ENCODE assay signal across 15 cellular contexts in the genomic region with DNA sequence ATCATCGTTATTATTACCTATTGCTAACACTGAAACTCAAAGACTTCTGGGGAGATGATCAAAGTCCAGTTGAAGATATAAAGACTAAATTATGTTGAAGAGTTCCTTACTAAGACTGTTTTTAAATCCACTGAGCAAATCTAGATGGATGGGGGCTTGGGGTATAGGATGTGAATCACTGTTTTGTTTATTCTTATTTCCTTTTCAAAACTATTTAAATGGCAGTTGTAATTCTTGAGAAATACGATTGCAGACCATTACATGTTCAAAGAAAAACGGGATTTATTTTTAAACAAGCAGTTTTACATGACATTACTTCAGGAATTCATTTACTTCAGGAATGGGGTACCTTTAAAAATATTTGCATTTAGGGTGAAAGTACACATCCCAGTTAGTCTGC. TPM values are rescaled to one million over a fixed set of nuclear protein-coding genes. Genes with fewer than 3 reads are reported as not detected.
DNase-seq lines count a peak whose midpoint lies in the region; ATAC-seq and TF ChIP-seq lines count a peak whose summit lies in the region.
"Had no signal": no experiment of that assay in that cellular context is flagged by ENCODE, and none has a peak within 500 bp of the region (broad histone marks: within the 10 kb centered on the region; RNA-seq: fewer than 3 reads in every experiment).

No MANE protein-coding gene starts in this region.

- TF ChIP-seq CTCF in heart left ventricle (IDR thresholded peaks at IDR 0.05), result no peak
- no peak for TF ChIP-seq CTCF in PC-3 (conservative IDR thresholded peaks at IDR 0.05; ENCODE audit: low read depth, low read length)
- TF ChIP-seq CTCF in foreskin keratinocyte (conservative IDR thresholded peaks at IDR 0.05), result no peak

- no peaks in the 10 kb centered on the region for H4K20me1 ChIP-seq in PC-3 (ENCODE audit: low read length)

- no peaks in the 10 kb centered on the region for H3K36me3 ChIP-seq in heart left ventricle
- H3K36me3 ChIP-seq in PC-3 (ENCODE audit: low read depth, low read length), result no peaks in the 10 kb centered on the region
- no peaks in the 10 kb centered on the region for H3K36me3 ChIP-seq in subcutaneous abdominal adipose tissue (ENCODE audit: control insufficient read depth in 5 of 5, insufficient read depth in 5 of 5, low read length in 5 of 5)
- H3K36me3 ChIP-seq: left lung had no signal

- no TSS peak for BruUV-seq in PC-3 (replicated peaks; lab: Mats Ljungman, UMichigan)

- peak overlapping the region in 11 of 12 donors; percentile 6 to 94 (median 84) for H3K27ac ChIP-seq in heart left ventricle
- 0 out of 2 replicates have a peak overlapping the region, but pooled peaks have one; percentile 3 for H3K27ac ChIP-seq in PC-3 (ENCODE audit: low read length)
- H3K27ac ChIP-seq in subcutaneous abdominal adipose tissue (ENCODE audit: low read depth, low read length), result peak overlapping the region; percentile 76
- H3K27ac ChIP-seq in foreskin keratinocyte, result no peak overlapping the region
- H3K27ac ChIP-seq: KMS-11 had no signal

- TF ChIP-seq POLR2A in heart left ventricle (IDR thresholded peaks at IDR 0.05), result no peak

- H2AFZ ChIP-seq in PC-3 (ENCODE audit: low read length), result 0 out of 2 replicates have a peak overlapping the region, but pooled peaks have one; percentile 2

- POLR2A ChIA-PET in PC-3 (lab: Charles Lee; ENCODE audit: unreplicated experiment), result no interaction called here

- WGBS in heart left ventricle, 4 donors, result 32 to 46% (median 38%) methylated on average over 3 of the region's 3 CpGs

- H3K9ac ChIP-seq in PC-3 (ENCODE audit: low read length), result no peak overlapping the region
- peak overlapping the region in 1 of 5 donors; percentile 10 for H3K9ac ChIP-seq in subcutaneous abdominal adipose tissue (ENCODE audit: low read length in 5 of 5)
- H3K9ac ChIP-seq: KMS-11 had no signal

- H3K4me2 ChIP-seq in PC-3 (ENCODE audit: low read length), result peak overlapping the region; percentile 27; the same call in 1 of the 2 replicates
- H3K4me2 ChIP-seq: KMS-11 had no signal

- ATAC-seq in heart left ventricle (no peak), left ventricle myocardium superior (no peak), PC-3 (no peak), foreskin keratinocyte (no peak), GM18909 (IDR thresholded peaks at IDR 0.05; ENCODE audit: poor library complexity, unreplicated experiment) (no peak)
- ATAC-seq: left lung, SK-N-SH treated with all-trans-retinoic acid at 6 μM for 48 hours had no signal

- H3K4me3 ChIP-seq in heart left ventricle (peak overlapping the region in 8 of 12 donors; percentile 5 to 82 (median 64)), PC-3 (ENCODE audit: low read length) (no peak overlapping the region), subcutaneous abdominal adipose tissue (ENCODE audit: low read depth in 1 of 5, low read length in 5 of 5) (peak overlapping the region in 2 of 5 donors; percentile 2 to 34)
- H3K4me3 ChIP-seq: left lung had no signal

- CTCF ChIA-PET in PC-3 (lab: Charles Lee), result no interaction called here

- no peaks in the 10 kb centered on the region for H3K9me2 ChIP-seq in PC-3 (replicated peaks; ENCODE audit: low read length)

- H3F3A ChIP-seq in PC-3 (ENCODE audit: low read length, unreplicated experiment), result peaks cover 10% of the 10 kb centered on the region

- H3K4me1 ChIP-seq in heart left ventricle (peaks cover 0 to 32% (median 8%) of the 10 kb centered on the region in 12 donors), PC-3 (ENCODE audit: insufficient read depth, low read length) (peaks cover 37% of the 10 kb centered on the region), subcutaneous abdominal adipose tissue (ENCODE audit: control insufficient read depth in 5 of 5, insufficient read depth in 5 of 5, low read length in 5 of 5) (peaks cover 6 to 32% (median 24%) of the 10 kb centered on the region in 5 donors), foreskin keratinocyte (peaks cover 14% of the 10 kb centered on the region)

- H3K9me3 ChIP-seq in heart left ventricle, result no peaks in the 10 kb centered on the region
- H3K9me3 ChIP-seq in PC-3 (ENCODE audit: low read length), result no peaks in the 10 kb centered on the region
- H3K9me3 ChIP-seq in subcutaneous abdominal adipose tissue (ENCODE audit: control insufficient read depth in 5 of 5, low read length in 5 of 5), result no peaks in the 10 kb centered on the region
- H3K9me3 ChIP-seq: left lung had no signal

- DNase-seq in heart left ventricle, result no peak
- DNase-seq in left ventricle myocardium superior, result no peak
- no peak for DNase-seq in PC-3
- peak; percentile 47 for DNase-seq in dermis blood vessel endothelial cell
- DNase-seq in foreskin keratinocyte, result no peak
- DNase-seq in occipital lobe (lab: John Stamatoyannopoulos, UW), result no peak
- DNase-seq: activated CD4-positive, alpha-beta T cell treated with anti-CD3 and anti-CD28 coated beads, Interleukin-2, amount 50 U/mL, for 1 hour; DND-41; effector CD8-positive, alpha-beta T cell; left lung; NCI-H2029 treated with DMSO at 0.1 percent for 48 hours had no signal

- no peaks in the 10 kb centered on the region for H3K79me2 ChIP-seq in PC-3 (ENCODE audit: low read length)

- H3K27me3 ChIP-seq in heart left ventricle (peaks cover 0 to 33% (median 14%) of the 10 kb centered on the region in 9 donors), PC-3 (ENCODE audit: low read length) (no peaks in the 10 kb centered on the region), subcutaneous abdominal adipose tissue (ENCODE audit: control insufficient read depth in 5 of 5, insufficient read depth in 4 of 5, low read length in 5 of 5) (peaks cover 0 to 6% (median 0%) of the 10 kb centered on the region in 5 donors), foreskin keratinocyte (peaks cover 53% of the 10 kb centered on the region)

- intact Hi-C loops in heart left ventricle (cut with DNase I) (loop anchor here in 6 of 10 donors (5.0 to 10.0 kb wide), 10 partner anchors 43 to 220 kb away; no protein-coding TSS in a partner anchor), left ventricle myocardium superior (cut with micrococcal nuclease) (no loop called here), PC-3 (cut with micrococcal nuclease) (no loop called here)

RNA-seq across cellular contexts. Expression of a gene that starts 4.3 kb away (rescaled TPM):
- 10 to 100 TPM in 1 of 9 donors, 1 to 10 TPM in 8; 5.5 to 16.6 (median 7.4) TPM for total RNA-seq in heart left ventricle
- polyA plus RNA-seq in heart left ventricle, result 1 to 10 TPM; 3.6 to 3.9 TPM
- total RNA-seq in left ventricle myocardium superior, result 6.5 TPM
- total RNA-seq in PC-3 (2014; rRNA removed), result 0.18 TPM in 1 of 2 replicates, not detected in the other
- total RNA-seq in dermis blood vessel endothelial cell, result 25.6 and 26.4 TPM in 2 replicates
- 0.04 TPM in 1 of 2 replicates, not detected in the other for total RNA-seq in foreskin keratinocyte
- not detected in 2 replicates for polyA plus RNA-seq in foreskin keratinocyte
- 20.0 TPM for total RNA-seq in occipital lobe

Comparison
In these comparisons a context has a peak if more than half of its experiments do, and no peak if none do; other contexts are left out.
1. intact Hi-C loops: an anchor here in heart left ventricle (5.0 to 10.0 kb wide); none called in left ventricle myocardium superior and PC-3.